In the genomic region with DNA sequence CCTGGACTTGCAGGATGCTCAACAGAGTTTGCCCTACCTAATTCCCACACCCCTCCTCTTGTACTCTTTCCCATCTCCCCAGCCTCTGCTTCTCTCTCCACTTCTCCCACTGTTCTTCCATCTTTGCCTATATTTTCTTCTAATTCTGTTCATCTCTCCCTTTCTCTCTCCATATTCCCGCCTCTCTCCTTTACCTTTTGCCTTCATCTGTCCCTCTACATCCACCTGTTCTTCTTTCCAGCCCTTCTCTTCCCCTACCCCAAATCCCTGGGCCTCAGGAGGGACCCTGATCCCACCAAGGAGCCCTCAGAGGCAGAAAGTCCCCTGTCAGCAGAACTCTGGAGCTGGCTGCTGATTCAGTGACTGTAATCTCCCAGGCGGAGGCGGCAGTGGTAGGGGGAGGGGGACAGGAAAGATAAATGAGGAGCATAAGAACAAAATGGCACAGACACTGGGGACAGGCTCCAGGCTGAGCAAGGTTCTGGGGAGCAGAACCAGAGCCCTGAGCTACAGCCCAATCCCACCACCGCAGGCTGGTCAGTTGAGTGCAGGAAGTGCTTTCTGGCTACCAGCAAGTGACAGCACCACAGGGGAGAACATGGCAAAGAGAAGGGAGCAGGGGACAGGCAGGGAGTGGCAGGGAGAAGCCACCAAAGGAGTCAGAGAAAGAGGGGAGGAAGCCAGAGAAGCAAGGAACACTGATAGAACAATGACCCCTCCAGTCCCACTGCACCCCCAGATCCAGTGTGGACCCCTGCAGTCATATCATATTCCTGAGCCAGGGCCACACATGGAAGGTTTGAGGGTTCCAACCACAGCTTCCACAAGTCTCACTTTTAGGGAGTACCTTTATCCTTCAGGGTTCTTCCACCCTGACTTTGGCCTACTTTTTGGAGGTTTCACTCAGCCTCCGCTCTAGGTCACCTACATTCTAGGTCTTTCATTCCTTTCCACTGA, we compare ENCODE assay signal across 16 cellular contexts.
"Had no signal": no experiment of that assay in that cellular context is flagged by ENCODE, and none has a peak within 500 bp of the region (broad histone marks: within the 10 kb centered on the region; RNA-seq: fewer than 3 reads in every experiment).

No MANE protein-coding gene starts in this region.

- H3K36me3 Mint-ChIP-seq: activated naive CD4-positive, alpha-beta T cell treated with anti-CD3 and anti-CD28 coated beads, Interleukin-2, amount 10 ng/mL, durations not matched to agents 7 days and 5 days had no signal

- H3K27ac Mint-ChIP-seq: activated CD4-positive, alpha-beta memory T cell treated with anti-CD3 and anti-CD28 coated beads, Interleukin-2, amount 10 ng/mL, durations not matched to agents 7 days and 5 days; activated CD4-positive, alpha-beta T cell treated with anti-CD3 and anti-CD28 coated beads for 36 hours; activated naive CD4-positive, alpha-beta T cell treated with anti-CD3 and anti-CD28 coated beads, Interleukin-2, amount 10 ng/mL, durations not matched to agents 7 days and 5 days; activated T-cell treated with anti-CD3 and anti-CD28 coated beads, Interleukin-2, amount 50 U/mL, for 24 hours had no signal

- H3K27ac ChIP-seq: cardiac muscle cell, gastroesophageal sphincter, ovary, spleen, upper lobe of right lung had no signal

- H3K27me3 ChIP-seq: gastroesophageal sphincter, ovary, upper lobe of right lung had no signal

- H3K4me3 Mint-ChIP-seq: activated CD4-positive, alpha-beta memory T cell treated with anti-CD3 and anti-CD28 coated beads, Interleukin-2, amount 10 ng/mL, durations not matched to agents 7 days and 5 days; activated CD4-positive, alpha-beta T cell treated with anti-CD3 and anti-CD28 coated beads for 36 hours; activated naive CD4-positive, alpha-beta T cell treated with anti-CD3 and anti-CD28 coated beads, Interleukin-2, amount 10 ng/mL, durations not matched to agents 7 days and 5 days; activated T-cell treated with anti-CD3 and anti-CD28 coated beads, Interleukin-2, amount 50 U/mL, for 24 hours; stimulated activated naive CD8-positive, alpha-beta T cell treated with anti-CD3 and anti-CD28 coated beads, Interleukin-15, amount 100 ng/mL, for 72 hours had no signal

- DNase-seq: activated CD4-positive, alpha-beta memory T cell treated with anti-CD3 and anti-CD28 coated beads, Interleukin-2, amount 10 ng/mL, durations not matched to agents 7 days and 5 days; activated CD4-positive, alpha-beta T cell treated with anti-CD3 and anti-CD28 coated beads for 36 hours; activated naive CD4-positive, alpha-beta T cell treated with anti-CD3 and anti-CD28 coated beads, Interleukin-2, amount 10 ng/mL, durations not matched to agents 7 days and 5 days; activated T-cell treated with anti-CD3 and anti-CD28 coated beads, Interleukin-2, amount 50 U/mL, for 24 hours; erythroblast; kidney glomerular epithelial cell; ovary; spleen; stimulated activated CD4-positive, alpha-beta T cell treated with anti-CD3 and anti-CD28 coated beads, Interleukin-1b, Interleukin-23, amount 100 ng/mL, for 48 hours; stimulated activated naive CD8-positive, alpha-beta T cell treated with anti-CD3 and anti-CD28 coated beads, Interleukin-15, amount 100 ng/mL, for 72 hours; T-helper 1 cell; T1000; upper lobe of right lung had no signal

- H3K4me1 Mint-ChIP-seq: activated CD4-positive, alpha-beta memory T cell treated with anti-CD3 and anti-CD28 coated beads, Interleukin-2, amount 10 ng/mL, durations not matched to agents 7 days and 5 days; activated CD4-positive, alpha-beta T cell treated with anti-CD3 and anti-CD28 coated beads for 36 hours; stimulated activated naive CD8-positive, alpha-beta T cell treated with anti-CD3 and anti-CD28 coated beads, Interleukin-15, amount 100 ng/mL, for 72 hours had no signal

- H3K36me3 ChIP-seq: cardiac muscle cell, gastroesophageal sphincter, ovary, upper lobe of right lung had no signal

- H3K9me3 ChIP-seq: gastroesophageal sphincter, ovary, spleen, upper lobe of right lung had no signal

- H3K9me3 Mint-ChIP-seq: activated CD4-positive, alpha-beta memory T cell treated with anti-CD3 and anti-CD28 coated beads, Interleukin-2, amount 10 ng/mL, durations not matched to agents 7 days and 5 days; activated naive CD4-positive, alpha-beta T cell treated with anti-CD3 and anti-CD28 coated beads, Interleukin-2, amount 10 ng/mL, durations not matched to agents 7 days and 5 days; activated T-cell treated with anti-CD3 and anti-CD28 coated beads, Interleukin-2, amount 50 U/mL, for 24 hours; stimulated activated naive CD8-positive, alpha-beta T cell treated with anti-CD3 and anti-CD28 coated beads, Interleukin-15, amount 100 ng/mL, for 72 hours had no signal

- H3K4me3 ChIP-seq: cardiac muscle cell, gastroesophageal sphincter, ovary, spleen, upper lobe of right lung had no signal

- H3K4me1 ChIP-seq: upper lobe of right lung had no signal

- ATAC-seq: activated CD4-positive, alpha-beta T cell treated with anti-CD3 and anti-CD28 coated beads for 36 hours; gastroesophageal sphincter; sciatic nerve; stimulated activated naive CD8-positive, alpha-beta T cell treated with anti-CD3 and anti-CD28 coated beads, Interleukin-15, amount 100 ng/mL, for 72 hours; upper lobe of right lung had no signal
